In the genomic region with DNA sequence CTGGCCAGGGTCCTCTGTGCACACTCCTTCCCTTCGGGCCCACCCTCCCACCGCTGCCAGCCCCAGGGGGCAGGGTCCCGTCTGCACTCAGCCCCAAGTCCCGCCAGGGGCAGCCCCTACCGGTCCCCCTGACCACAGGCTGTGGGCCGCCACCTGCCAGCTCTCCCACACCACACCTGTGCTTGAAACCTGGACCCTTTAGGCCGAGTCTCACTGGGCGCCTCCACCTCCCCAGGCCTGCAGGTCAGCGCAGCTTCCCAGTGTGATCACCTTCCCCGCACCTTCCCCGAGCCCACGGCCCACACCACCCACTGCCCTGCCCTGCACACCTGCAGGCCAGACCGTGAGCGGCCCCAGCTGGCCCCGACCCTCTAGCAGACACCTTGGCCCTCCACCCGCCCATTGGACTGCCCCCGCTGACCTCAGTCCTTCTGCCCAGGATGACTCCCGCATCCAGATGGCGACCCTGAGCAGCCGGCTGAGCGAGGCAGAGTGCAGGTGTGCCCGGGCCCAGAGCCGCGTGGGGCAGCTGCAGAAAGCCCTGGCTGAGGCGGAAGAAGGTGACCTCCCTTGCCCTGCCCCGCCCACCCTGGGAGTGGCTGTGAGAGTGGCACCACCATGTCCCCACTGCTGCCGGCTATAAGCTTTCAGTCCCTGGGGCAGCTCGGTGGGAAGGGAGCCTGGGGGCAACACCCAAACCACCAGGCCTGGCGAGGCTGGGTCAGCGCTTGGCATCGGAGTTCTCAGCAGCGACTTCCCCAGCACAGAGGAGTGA, we compare ENCODE assay signal across 20 cellular contexts. TPM values are rescaled to one million over a fixed set of nuclear protein-coding genes. Genes with fewer than 3 reads are reported as not detected.
DNase-seq lines count a peak whose midpoint lies in the region; TF ChIP-seq lines count a peak whose summit lies in the region.
"Had no signal": no experiment of that assay in that cellular context is flagged by ENCODE, and none has a peak within 500 bp of the region (broad histone marks: within the 10 kb centered on the region; RNA-seq: fewer than 3 reads in every experiment).

No MANE protein-coding gene starts in this region.

- H3K27me3 ChIP-seq in left ventricle myocardium inferior (ENCODE audit: low read depth) (peaks cover 1% of the 10 kb centered on the region), right atrium auricular region (no peaks in the 10 kb centered on the region), neuronal stem cell (ENCODE audit: control insufficient read depth in 3 of 3, insufficient read depth in 3 of 3, low read depth in 1 of 3, low read length in 3 of 3) (peaks cover 0 to 24% (median 0%) of the 10 kb centered on the region in 3 experiments)

- H3K9me3 Mint-ChIP-seq in dendritic cell treated with granulocyte-macrophage colony-stimulating factor and Interleukin-4, amounts not matched to agents 40 ng/mL and 50 ng/mL, for 4 days: no peaks in the 10 kb centered on the region
- H3K9me3 Mint-ChIP-seq: activated T-helper 2 cell treated with anti-CD3 and anti-CD28 coated beads, Interferon-gamma antibody, Interleukin-2, Interleukin-4, amounts not matched to agents 10 μg/mL and 5 μg/mL and 100 μg/mL, durations not matched to agents 14 hours and 24 hours and 36 hours; CD8-positive, alpha-beta memory T cell; T-helper 2 cell treated with Interferon-gamma antibody and Interleukin-4, amounts not matched to agents 5 μg/mL and 100 μg/mL, for 36 hours had no signal

- no peak overlapping the region for H4K8ac ChIP-seq in neuronal stem cell (ENCODE audit: low read depth, low read length)

- TF ChIP-seq CTCF in left ventricle myocardium inferior (IDR thresholded peaks at IDR 0.05; ENCODE audit: borderline replicate concordance) (no peak), right atrium auricular region (IDR thresholded peaks at IDR 0.05) (no peak)

- peak overlapping the region; percentile 72 for H2BK120ac ChIP-seq in neuronal stem cell (ENCODE audit: low read depth, low read length)

- H3K4ac ChIP-seq in neuronal stem cell (ENCODE audit: low read length): no peak overlapping the region

- H2BK15ac ChIP-seq in neuronal stem cell (ENCODE audit: low read length): peak overlapping the region; percentile 58

- peaks cover 12% of the 10 kb centered on the region for H3K4me1 Mint-ChIP-seq in dendritic cell treated with granulocyte-macrophage colony-stimulating factor and Interleukin-4, amounts not matched to agents 40 ng/mL and 50 ng/mL, for 4 days (ENCODE audit: low read depth)
- H3K4me1 Mint-ChIP-seq: CD8-positive, alpha-beta memory T cell had no signal

- intact Hi-C loops in left ventricle myocardium inferior (cut with micrococcal nuclease): no loop called here
- intact Hi-C loops in dendritic cell treated with granulocyte-macrophage colony-stimulating factor and Interleukin-4, amounts not matched to agents 40 ng/mL and 50 ng/mL, for 4 days (cut with micrococcal nuclease): no loop called here

- H3K27me3 Mint-ChIP-seq in dendritic cell treated with granulocyte-macrophage colony-stimulating factor and Interleukin-4, amounts not matched to agents 40 ng/mL and 50 ng/mL, for 4 days: peaks cover 10% of the 10 kb centered on the region

- H3K36me3 ChIP-seq in left ventricle myocardium inferior (no peaks in the 10 kb centered on the region), right atrium auricular region (no peaks in the 10 kb centered on the region), neuronal stem cell (replicated peaks in 1 of 2; ENCODE audit: control insufficient read depth in 2 of 2, insufficient read depth in 2 of 2, low read length in 2 of 2) (no peaks in the 10 kb centered on the region)
- H3K36me3 ChIP-seq: gastroesophageal sphincter, prostate gland had no signal

- H3K23ac ChIP-seq in neuronal stem cell (ENCODE audit: low read depth, low read length, poor library complexity): no peak overlapping the region

- no peak overlapping the region for H2BK12ac ChIP-seq in neuronal stem cell (ENCODE audit: low read length)

- H3K14ac ChIP-seq in neuronal stem cell (ENCODE audit: low read length): peak overlapping the region; percentile 75

- no peaks in the 10 kb centered on the region for H3K36me3 Mint-ChIP-seq in dendritic cell treated with granulocyte-macrophage colony-stimulating factor and Interleukin-4, amounts not matched to agents 40 ng/mL and 50 ng/mL, for 4 days (ENCODE audit: low read depth)
- H3K36me3 Mint-ChIP-seq: CD8-positive, alpha-beta memory T cell had no signal

- H4K91ac ChIP-seq in neuronal stem cell (ENCODE audit: low read depth, low read length, poor library complexity): no peak overlapping the region

- no peak overlapping the region for H3K27ac Mint-ChIP-seq in dendritic cell treated with granulocyte-macrophage colony-stimulating factor and Interleukin-4, amounts not matched to agents 40 ng/mL and 50 ng/mL, for 4 days
- H3K27ac Mint-ChIP-seq: activated T-helper 2 cell treated with anti-CD3 and anti-CD28 coated beads, Interferon-gamma antibody, Interleukin-2, Interleukin-4, amounts not matched to agents 10 μg/mL and 5 μg/mL and 100 μg/mL, durations not matched to agents 14 hours and 24 hours and 36 hours; CD8-positive, alpha-beta memory T cell; T-helper 2 cell treated with Interferon-gamma antibody and Interleukin-4, amounts not matched to agents 5 μg/mL and 100 μg/mL, for 36 hours had no signal

- peak overlapping the region; percentile 88 for H2AK5ac ChIP-seq in neuronal stem cell (ENCODE audit: low read depth, low read length)

- H3K4me3 ChIP-seq in left ventricle myocardium inferior (no peak overlapping the region), right atrium auricular region (no peak overlapping the region), neuronal stem cell (ENCODE audit: low read length in 2 of 2) (no peak overlapping the region)
- H3K4me3 ChIP-seq: gastroesophageal sphincter, prostate gland had no signal

- peak overlapping the region; percentile 60 for H2BK5ac ChIP-seq in neuronal stem cell (ENCODE audit: low read length)

- peak; percentile 12 for DNase-seq in left ventricle myocardium inferior
- no peak for DNase-seq in right atrium auricular region (ENCODE audit: low spot score)
- no peak for DNase-seq in neuronal stem cell (ENCODE audit: low spot score)
- DNase-seq in ureter (ENCODE audit: low spot score): peak; percentile 42
- DNase-seq in stimulated activated naive CD4-positive, alpha-beta T cell (lab: John Stamatoyannopoulos, UW): no peak
- DNase-seq in Kasumi-1 (lab: John Stamatoyannopoulos, UW): no peak
- no peak for DNase-seq in Ammon's horn (ENCODE audit: low spot score)
- DNase-seq: caudate nucleus, EL, erythroblast, HCEC 1CT, NCI-H2029, NCI-H524, trophoblast cell had no signal

- no peak overlapping the region for H3K27ac ChIP-seq in left ventricle myocardium inferior (replicated peaks)
- no peak overlapping the region for H3K27ac ChIP-seq in right atrium auricular region
- H3K27ac ChIP-seq in neuronal stem cell (replicated peaks; ENCODE audit: low read length): no peak overlapping the region
- H3K27ac ChIP-seq: gastroesophageal sphincter, prostate gland had no signal

- H3K4me1 ChIP-seq in left ventricle myocardium inferior (peaks cover 25% of the 10 kb centered on the region), right atrium auricular region (peaks cover 0 to 5% of the 10 kb centered on the region in 2 donors), neuronal stem cell (ENCODE audit: control insufficient read depth in 2 of 2, insufficient read depth in 1 of 2, low read depth in 1 of 2, low read length in 2 of 2) (peaks cover 4 to 9% of the 10 kb centered on the region in 2 donors)
- H3K4me1 ChIP-seq: prostate gland had no signal

- no peaks in the 10 kb centered on the region for H3K79me1 ChIP-seq in neuronal stem cell (ENCODE audit: low read depth, low read length)

- no peak overlapping the region for H3K9ac ChIP-seq in neuronal stem cell (ENCODE audit: low read depth, low read length, poor library complexity)

- no CpG with 5 or more reads among the region's 32 CpGs for WGBS in neuronal stem cell (ENCODE audit: extremely low coverage in 2 of 2, insufficient read length in 2 of 2, insufficient replicate concordance in 1 of 2), 2 donors

- peak overlapping the region; percentile 83 for H3K18ac ChIP-seq in neuronal stem cell (ENCODE audit: low read length)

- peak overlapping the region; percentile 33 for H3K4me3 Mint-ChIP-seq in dendritic cell treated with granulocyte-macrophage colony-stimulating factor and Interleukin-4, amounts not matched to agents 40 ng/mL and 50 ng/mL, for 4 days
- H3K4me3 Mint-ChIP-seq: CD8-positive, alpha-beta memory T cell; T-helper 2 cell treated with Interferon-gamma antibody and Interleukin-4, amounts not matched to agents 5 μg/mL and 100 μg/mL, for 36 hours had no signal

- no peaks in the 10 kb centered on the region for H3K9me3 ChIP-seq in left ventricle myocardium inferior (replicated peaks)
- no peaks in the 10 kb centered on the region for H3K9me3 ChIP-seq in right atrium auricular region
- no peaks in the 10 kb centered on the region for H3K9me3 ChIP-seq in neuronal stem cell (replicated peaks in 1 of 2; ENCODE audit: control insufficient read depth in 2 of 2, insufficient read depth in 1 of 2, low read depth in 1 of 2, low read length in 2 of 2)
- H3K9me3 ChIP-seq: gastroesophageal sphincter, prostate gland had no signal

- H3K4me2 ChIP-seq in neuronal stem cell (ENCODE audit: insufficient read depth, low read length, poor library complexity, severe bottlenecking): no peak overlapping the region

- no peak overlapping the region for H2AFZ ChIP-seq in neuronal stem cell (ENCODE audit: low read length)

RNA-seq across cellular contexts. Expression of gene SNED1, which starts 31.3 kb away (rescaled TPM):
- total RNA-seq in left ventricle myocardium inferior: 6.1 TPM
- 10 to 100 TPM in 1 of 2 donors, 1 to 10 TPM in 1; 9.9 to 16.4 TPM for total RNA-seq in right atrium auricular region
- 0.14 TPM for polyA plus RNA-seq in neuronal stem cell (2013, experiment 1 of 2)
- polyA plus RNA-seq in neuronal stem cell (2013, experiment 2 of 2): 0.04 TPM
- total RNA-seq in ureter: 41.8 TPM

Comparison
In these comparisons a context has a peak if more than half of its experiments do, and no peak if none do; other contexts are left out.
1. DNase-seq: peak in left ventricle myocardium inferior (single experiment) and ureter (single experiment); none in right atrium auricular region (single experiment), neuronal stem cell (single experiment), stimulated activated naive CD4-positive, alpha-beta T cell (0 of 6), Kasumi-1 (0 of 2) and Ammon's horn (single experiment).